In the genomic region with DNA sequence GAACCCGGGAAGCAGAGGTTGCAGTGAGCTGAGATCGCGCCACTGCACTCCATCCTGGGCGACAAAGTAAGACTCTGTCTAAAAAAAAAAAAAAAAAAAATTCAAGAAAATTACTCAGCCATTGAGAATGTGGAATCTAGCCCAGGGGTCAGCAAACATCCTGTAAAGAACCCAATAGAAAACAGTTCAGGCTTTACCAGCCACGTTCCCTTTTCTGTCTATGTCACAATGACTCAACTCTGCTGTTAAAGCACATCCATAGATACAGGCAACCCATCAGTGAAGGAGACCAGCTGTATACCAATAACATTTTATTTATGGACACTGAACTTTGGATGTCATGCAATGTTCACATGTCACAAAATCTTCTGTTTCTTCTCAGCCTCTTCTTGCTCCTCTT, we compare ENCODE assay signal across 28 cellular contexts.
A peak's percentile ranks its signal among the peaks of the same experiment; 100 is the strongest.
DNase-seq lines count a peak whose midpoint lies in the region; FAIRE-seq and TF ChIP-seq lines count a peak whose summit lies in the region.
"Had no signal": no experiment of that assay in that cellular context is flagged by ENCODE, and none has a peak within 500 bp of the region (broad histone marks: within the 10 kb centered on the region; RNA-seq: fewer than 3 reads in every experiment).

No MANE protein-coding gene starts in this region.

- CTCF ChIA-PET in Calu3 (lab: Charles Lee): no interaction called here

- peaks cover 5% of the 10 kb centered on the region for H3K9me3 Mint-ChIP-seq in astrocyte (ENCODE audit: unreplicated experiment)
- peaks cover 15% of the 10 kb centered on the region for H3K9me3 Mint-ChIP-seq in Calu3 (ENCODE audit: low read depth, unreplicated experiment)
- H3K9me3 Mint-ChIP-seq: activated CD4-positive, alpha-beta T cell treated with anti-CD3 and anti-CD28 coated beads, Interleukin-2, amount 10 ng/mL, durations not matched to agents 7 days and 5 days; activated naive CD4-positive, alpha-beta T cell treated with anti-CD3 and anti-CD28 coated beads, Interleukin-2, amount 10 ng/mL, durations not matched to agents 7 days and 5 days had no signal

- no peaks in the 10 kb centered on the region for H3K36me3 Mint-ChIP-seq in astrocyte (ENCODE audit: low read depth, unreplicated experiment)
- H3K36me3 Mint-ChIP-seq in Calu3 (ENCODE audit: insufficient read depth, unreplicated experiment): no peaks in the 10 kb centered on the region
- H3K36me3 Mint-ChIP-seq: activated naive CD4-positive, alpha-beta T cell treated with anti-CD3 and anti-CD28 coated beads, Interleukin-2, amount 10 ng/mL, durations not matched to agents 7 days and 5 days; CD4-positive, alpha-beta memory T cell; neural progenitor cell had no signal

- H3K4me3 ChIP-seq in astrocyte (ENCODE audit: insufficient read depth, low read depth, low read length): no peak overlapping the region
- no peak overlapping the region for H3K4me3 ChIP-seq in skeletal muscle cell (ENCODE audit: low read depth, low read length)
- H3K4me3 ChIP-seq: neural progenitor cell, sigmoid colon, tibial artery had no signal

- no peak overlapping the region for H3K27ac ChIP-seq in astrocyte (ENCODE audit: low read depth, low read length)
- H3K27ac ChIP-seq: neural progenitor cell, sigmoid colon, tibial artery, WERI-Rb-1 had no signal

- peak; percentile 12 for DNase-seq in HCEC 1CT
- DNase-seq in astrocyte (ENCODE audit: low read depth): no peak
- peak; percentile 55 for DNase-seq in hepatic stellate cell (ENCODE audit: low spot score)
- peak; percentile 35 for DNase-seq in skeletal muscle cell (ENCODE audit: low read depth)
- no peak for DNase-seq in NOMO-1 (lab: John Stamatoyannopoulos, UW; ENCODE audit: unreplicated experiment in 2 of 2)
- no peak for DNase-seq in Calu3
- no peak for DNase-seq in kidney glomerular epithelial cell (lab: John Stamatoyannopoulos, UW)
- DNase-seq: activated CD4-positive, alpha-beta T cell treated with anti-CD3 and anti-CD28 coated beads, Interleukin-2, amount 10 ng/mL, durations not matched to agents 7 days and 5 days; activated naive CD4-positive, alpha-beta T cell treated with anti-CD3 and anti-CD28 coated beads, Interleukin-2, amount 10 ng/mL, durations not matched to agents 7 days and 5 days; amygdala; CD4-positive, alpha-beta memory T cell; DMS153; GF-D8; H7; Karpas-422; left ventricle myocardium superior; NCI-H1092; NCI-H187 treated with DMSO at 0.1 percent for 48 hours; NCI-H526; sigmoid colon; SK-N-SH; tibial artery; WERI-Rb-1 had no signal

- H3K27me3 Mint-ChIP-seq in astrocyte (ENCODE audit: low read depth, unreplicated experiment) (no peaks in the 10 kb centered on the region), Calu3 (ENCODE audit: unreplicated experiment) (no peaks in the 10 kb centered on the region)
- H3K27me3 Mint-ChIP-seq: activated CD4-positive, alpha-beta T cell treated with anti-CD3 and anti-CD28 coated beads, Interleukin-2, amount 10 ng/mL, durations not matched to agents 7 days and 5 days; activated naive CD4-positive, alpha-beta T cell treated with anti-CD3 and anti-CD28 coated beads, Interleukin-2, amount 10 ng/mL, durations not matched to agents 7 days and 5 days; CD4-positive, alpha-beta memory T cell; central memory CD8-positive, alpha-beta T cell had no signal

- no peaks in the 10 kb centered on the region for H3K79me2 ChIP-seq in astrocyte (ENCODE audit: insufficient read depth, low read length)

- no peaks in the 10 kb centered on the region for H3K4me1 ChIP-seq in astrocyte (ENCODE audit: insufficient read depth, low read length)
- H3K4me1 ChIP-seq: neural progenitor cell, sigmoid colon, tibial artery had no signal

- H2AFZ ChIP-seq in astrocyte (ENCODE audit: low read depth, low read length): no peak overlapping the region
- H2AFZ ChIP-seq: neural progenitor cell had no signal

- no peak overlapping the region for H3K9ac ChIP-seq in astrocyte (ENCODE audit: low read length)
- H3K9ac ChIP-seq: neural progenitor cell, SK-N-SH had no signal

- H3K4me2 ChIP-seq in astrocyte (ENCODE audit: low read length): no peak overlapping the region
- H3K4me2 ChIP-seq: neural progenitor cell, SK-N-SH had no signal

- no peaks in the 10 kb centered on the region for H3K36me3 ChIP-seq in astrocyte (ENCODE audit: insufficient read depth, low read length)
- H3K36me3 ChIP-seq: neural progenitor cell, sigmoid colon, tibial artery, WERI-Rb-1 had no signal

- BruUV-seq in Calu3 (replicated peaks; lab: Mats Ljungman, UMichigan): no TSS peak

- H3K27me3 ChIP-seq in astrocyte (ENCODE audit: insufficient read depth, low read length): no peaks in the 10 kb centered on the region
- H3K27me3 ChIP-seq: neural progenitor cell, sigmoid colon, tibial artery had no signal

- intact Hi-C loops in Calu3 (cut with micrococcal nuclease; ENCODE audit: unreplicated experiment): no loop called here

- H3K4me1 Mint-ChIP-seq in astrocyte (ENCODE audit: low read depth, unreplicated experiment): peaks cover 5% of the 10 kb centered on the region
- no peaks in the 10 kb centered on the region for H3K4me1 Mint-ChIP-seq in Calu3 (ENCODE audit: low read depth, unreplicated experiment)
- H3K4me1 Mint-ChIP-seq: activated CD4-positive, alpha-beta T cell treated with anti-CD3 and anti-CD28 coated beads, Interleukin-2, amount 10 ng/mL, durations not matched to agents 7 days and 5 days; activated naive CD4-positive, alpha-beta T cell treated with anti-CD3 and anti-CD28 coated beads, Interleukin-2, amount 10 ng/mL, durations not matched to agents 7 days and 5 days; CD4-positive, alpha-beta memory T cell; central memory CD8-positive, alpha-beta T cell had no signal

- no peak for TF ChIP-seq CTCF in astrocyte (IDR thresholded peaks at IDR 0.05; ENCODE audit: insufficient read depth, low read depth, low read length)
- no peak for TF ChIP-seq CTCF in Calu3 (IDR thresholded peaks at IDR 0.05; ENCODE audit: unreplicated experiment)

- no peaks in the 10 kb centered on the region for H4K20me1 ChIP-seq in astrocyte (ENCODE audit: insufficient read depth, low read length)

- peak overlapping the region; percentile 82 for H3K27ac Mint-ChIP-seq in astrocyte (ENCODE audit: unreplicated experiment)
- H3K27ac Mint-ChIP-seq in Calu3 (ENCODE audit: unreplicated experiment): no peak overlapping the region
- H3K27ac Mint-ChIP-seq: activated CD4-positive, alpha-beta T cell treated with anti-CD3 and anti-CD28 coated beads, Interleukin-2, amount 10 ng/mL, durations not matched to agents 7 days and 5 days; activated naive CD4-positive, alpha-beta T cell treated with anti-CD3 and anti-CD28 coated beads, Interleukin-2, amount 10 ng/mL, durations not matched to agents 7 days and 5 days; CD4-positive, alpha-beta memory T cell; neural progenitor cell; stimulated activated naive CD8-positive, alpha-beta T cell treated with anti-CD3 and anti-CD28 coated beads, Interleukin-15, Interleukin-2, amounts not matched to agents 100 ng/mL and 50 ng/mL, for 24 hours; T-helper 2 cell treated with Interferon-gamma antibody and Interleukin-4, amounts not matched to agents 5 μg/mL and 100 μg/mL, for 36 hours had no signal

- H3K4me3 Mint-ChIP-seq in astrocyte (ENCODE audit: unreplicated experiment) (no peak overlapping the region), Calu3 (ENCODE audit: low read depth, unreplicated experiment) (no peak overlapping the region)
- H3K4me3 Mint-ChIP-seq: activated CD4-positive, alpha-beta T cell treated with anti-CD3 and anti-CD28 coated beads, Interleukin-2, amount 10 ng/mL, durations not matched to agents 7 days and 5 days; activated naive CD4-positive, alpha-beta T cell treated with anti-CD3 and anti-CD28 coated beads, Interleukin-2, amount 10 ng/mL, durations not matched to agents 7 days and 5 days; CD4-positive, alpha-beta memory T cell; central memory CD8-positive, alpha-beta T cell; neural progenitor cell; stimulated activated naive CD8-positive, alpha-beta T cell treated with anti-CD3 and anti-CD28 coated beads, Interleukin-15, Interleukin-2, amounts not matched to agents 100 ng/mL and 50 ng/mL, for 24 hours; T-helper 2 cell treated with Interferon-gamma antibody and Interleukin-4, amounts not matched to agents 5 μg/mL and 100 μg/mL, for 36 hours had no signal

- peak; percentile 20 for FAIRE-seq in astrocyte (lab: Jason Lieb, UNC)
- FAIRE-seq: GM18507 had no signal

- no peaks in the 10 kb centered on the region for H3K9me3 ChIP-seq in astrocyte (ENCODE audit: insufficient read depth, low read depth, low read length)
- H3K9me3 ChIP-seq: sigmoid colon, SK-N-SH, tibial artery had no signal

Comparison
In these comparisons a context has a peak if more than half of its experiments do, and no peak if none do; other contexts are left out.
1. DNase-seq: peak in HCEC 1CT (single experiment), hepatic stellate cell (single experiment) and skeletal muscle cell (single experiment); none in astrocyte (single experiment), NOMO-1 (0 of 2), Calu3 (single experiment) and kidney glomerular epithelial cell (single experiment).